In genomic region chr22:28029962-28030361, GRCh38 we compare ENCODE assay signal across 15 cellular contexts.
DNase-seq lines count a peak whose midpoint lies in the region; ATAC-seq and TF ChIP-seq lines count a peak whose summit lies in the region.
"Had no signal": no experiment of that assay in that cellular context is flagged by ENCODE, and none has a peak within 500 bp of the region (broad histone marks: within the 10 kb centered on the region; RNA-seq: fewer than 3 reads in every experiment).

No MANE protein-coding gene starts in this region.

- CTCF ChIA-PET in activated CD4-positive, alpha-beta memory T cell treated with anti-CD3 and anti-CD28 coated beads, Interleukin-2, amount 10 ng/mL, durations not matched to agents 7 days and 5 days (lab: Charles Lee), result no interaction called here
- CTCF ChIA-PET in activated CD4-positive, alpha-beta memory T cell treated with anti-CD3 and anti-CD28 coated beads for 36 hours (lab: Charles Lee), result no interaction called here

- H3K4me1 ChIP-seq in suprapubic skin, result peaks cover 22% of the 10 kb centered on the region

- no peaks in the 10 kb centered on the region for H3K4me1 Mint-ChIP-seq in activated CD4-positive, alpha-beta memory T cell treated with anti-CD3 and anti-CD28 coated beads, Interleukin-2, amount 10 ng/mL, durations not matched to agents 7 days and 5 days
- peaks cover under 1% of the 10 kb centered on the region for H3K4me1 Mint-ChIP-seq in activated CD4-positive, alpha-beta memory T cell treated with anti-CD3 and anti-CD28 coated beads for 36 hours (ENCODE audit: low read depth)
- peaks cover 48% of the 10 kb centered on the region for H3K4me1 Mint-ChIP-seq in mesothelial cell of epicardium

- WGBS in suprapubic skin, result 96% methylated on average over 6 of the region's 9 CpGs

- no peak for TF ChIP-seq EP300 in suprapubic skin (IDR thresholded peaks at IDR 0.05)

- H3K27ac Mint-ChIP-seq in activated CD4-positive, alpha-beta memory T cell treated with anti-CD3 and anti-CD28 coated beads, Interleukin-2, amount 10 ng/mL, durations not matched to agents 7 days and 5 days, result no peak overlapping the region
- H3K27ac Mint-ChIP-seq in activated CD4-positive, alpha-beta memory T cell treated with anti-CD3 and anti-CD28 coated beads for 36 hours, result no peak overlapping the region
- H3K27ac Mint-ChIP-seq in mesothelial cell of epicardium, result peak overlapping the region; percentile 9
- H3K27ac Mint-ChIP-seq: activated CD8-positive, alpha-beta T cell treated with anti-CD3 and anti-CD28 coated beads for 36 hours had no signal

- ATAC-seq in GM18519 (IDR thresholded peaks at IDR 0.05; ENCODE audit: low FRiP score, unreplicated experiment), result no peak
- no peak for ATAC-seq in GM21367 (IDR thresholded peaks at IDR 0.05; ENCODE audit: unreplicated experiment)
- ATAC-seq: activated CD8-positive, alpha-beta T cell treated with anti-CD3 and anti-CD28 coated beads for 36 hours had no signal

- no peaks in the 10 kb centered on the region for H3K9me3 ChIP-seq in suprapubic skin

- H3K27me3 Mint-ChIP-seq in activated CD4-positive, alpha-beta memory T cell treated with anti-CD3 and anti-CD28 coated beads, Interleukin-2, amount 10 ng/mL, durations not matched to agents 7 days and 5 days, result peaks cover 5% of the 10 kb centered on the region
- H3K27me3 Mint-ChIP-seq in activated CD4-positive, alpha-beta memory T cell treated with anti-CD3 and anti-CD28 coated beads for 36 hours, result peaks cover 6% of the 10 kb centered on the region
- H3K27me3 Mint-ChIP-seq in mesothelial cell of epicardium (ENCODE audit: low read depth), result no peaks in the 10 kb centered on the region

- POLR2A ChIA-PET in activated CD4-positive, alpha-beta memory T cell treated with anti-CD3 and anti-CD28 coated beads, Interleukin-2, amount 10 ng/mL, durations not matched to agents 7 days and 5 days (lab: Charles Lee), result no interaction called here
- POLR2A ChIA-PET in activated CD4-positive, alpha-beta memory T cell treated with anti-CD3 and anti-CD28 coated beads for 36 hours (lab: Charles Lee), result no interaction called here

- DNase-seq in activated CD4-positive, alpha-beta memory T cell treated with anti-CD3 and anti-CD28 coated beads, Interleukin-2, amount 10 ng/mL, durations not matched to agents 7 days and 5 days, result peak; percentile 8
- DNase-seq in activated CD4-positive, alpha-beta memory T cell treated with anti-CD3 and anti-CD28 coated beads for 36 hours, result no peak
- no peak for DNase-seq in mesothelial cell of epicardium (ENCODE audit: low spot score in 2 of 2, unreplicated experiment in 2 of 2)
- no peak for DNase-seq in suprapubic skin (ENCODE audit: low spot score in 2 of 2)
- DNase-seq in GM19240 (ENCODE audit: insufficient read length, low spot score), result no peak
- DNase-seq: ACHN; activated CD8-positive, alpha-beta T cell treated with anti-CD3 and anti-CD28 coated beads for 36 hours; activated gamma-delta T cell; effector CD8-positive, alpha-beta T cell; foreskin melanocyte; SIG-M5; stimulated activated CD4-positive, alpha-beta T cell treated with anti-CD3 and anti-CD28 coated beads, Interleukin-4, amount 100 ng/mL, for 1 hour had no signal

- no peaks in the 10 kb centered on the region for H3K36me3 Mint-ChIP-seq in activated CD4-positive, alpha-beta memory T cell treated with anti-CD3 and anti-CD28 coated beads, Interleukin-2, amount 10 ng/mL, durations not matched to agents 7 days and 5 days (ENCODE audit: low read depth)
- no peaks in the 10 kb centered on the region for H3K36me3 Mint-ChIP-seq in activated CD4-positive, alpha-beta memory T cell treated with anti-CD3 and anti-CD28 coated beads for 36 hours
- H3K36me3 Mint-ChIP-seq in mesothelial cell of epicardium, result peaks cover 3% of the 10 kb centered on the region

- H3K27me3 ChIP-seq in suprapubic skin, result no peaks in the 10 kb centered on the region

- no peak overlapping the region for H3K4me3 ChIP-seq in suprapubic skin

- intact Hi-C loops in activated CD4-positive, alpha-beta memory T cell treated with anti-CD3 and anti-CD28 coated beads for 36 hours (cut with micrococcal nuclease), result no loop called here

- H3K4me3 Mint-ChIP-seq in activated CD4-positive, alpha-beta memory T cell treated with anti-CD3 and anti-CD28 coated beads, Interleukin-2, amount 10 ng/mL, durations not matched to agents 7 days and 5 days, result no peak overlapping the region
- no peak overlapping the region for H3K4me3 Mint-ChIP-seq in activated CD4-positive, alpha-beta memory T cell treated with anti-CD3 and anti-CD28 coated beads for 36 hours
- H3K4me3 Mint-ChIP-seq in mesothelial cell of epicardium, result no peak overlapping the region
- H3K4me3 Mint-ChIP-seq: activated CD8-positive, alpha-beta T cell treated with anti-CD3 and anti-CD28 coated beads for 36 hours had no signal

- no peak for TF ChIP-seq POLR2A in suprapubic skin (IDR thresholded peaks at IDR 0.05)

- H3K27ac ChIP-seq in cingulate gyrus (ENCODE audit: low read depth, low read length) (peak overlapping the region; percentile 31), suprapubic skin (peak overlapping the region; percentile 29)

- no peaks in the 10 kb centered on the region for H3K9me3 Mint-ChIP-seq in activated CD4-positive, alpha-beta memory T cell treated with anti-CD3 and anti-CD28 coated beads, Interleukin-2, amount 10 ng/mL, durations not matched to agents 7 days and 5 days
- no peaks in the 10 kb centered on the region for H3K9me3 Mint-ChIP-seq in activated CD4-positive, alpha-beta memory T cell treated with anti-CD3 and anti-CD28 coated beads for 36 hours
- H3K9me3 Mint-ChIP-seq in mesothelial cell of epicardium, result no peaks in the 10 kb centered on the region
- H3K9me3 Mint-ChIP-seq: activated CD8-positive, alpha-beta T cell treated with anti-CD3 and anti-CD28 coated beads for 36 hours had no signal

- H3K36me3 ChIP-seq in suprapubic skin, result peaks cover 8% of the 10 kb centered on the region

- TF ChIP-seq CTCF in mesothelial cell of epicardium (IDR thresholded peaks at IDR 0.05; ENCODE audit: unreplicated experiment), result no peak
- TF ChIP-seq CTCF in suprapubic skin (IDR thresholded peaks at IDR 0.05), result no peak
